In genomic region chr19:3712663-3713531, GRCh38 we compare ENCODE assay signal across 15 cellular contexts. TPM values are rescaled to one million over a fixed set of nuclear protein-coding genes. Genes with fewer than 3 reads are reported as not detected.
DNase-seq lines count a peak whose midpoint lies in the region; ATAC-seq, FAIRE-seq and TF ChIP-seq lines count a peak whose summit lies in the region.
"Had no signal": no experiment of that assay in that cellular context is flagged by ENCODE, and none has a peak within 500 bp of the region (broad histone marks: within the 10 kb centered on the region; RNA-seq: fewer than 3 reads in every experiment).

No MANE protein-coding gene starts in this region.

- no peak for ATAC-seq in GM21737 (IDR thresholded peaks at IDR 0.05; ENCODE audit: unreplicated experiment)

- TF ChIP-seq CTCF in bronchial epithelial cell (IDR thresholded peaks at IDR 0.05; ENCODE audit: insufficient read depth, low read length, severe bottlenecking): no peak

- H3K4me3 ChIP-seq in bronchial epithelial cell (ENCODE audit: low read depth, low read length): no peak overlapping the region

- DNase-seq in NCI-H345 (lab: John Stamatoyannopoulos, UW) (peak; percentile 34), NCI-H345 treated with DMSO at 0.1 percent for 48 hours (lab: John Stamatoyannopoulos, UW; ENCODE audit: unreplicated experiment) (no peak), bronchial epithelial cell (ENCODE audit: low read depth) (no peak), mucosa of gallbladder (ENCODE audit: low spot score) (peak; percentile 54), ureter (ENCODE audit: low spot score) (peak; percentile 60), NCI-H2029 treated with DMSO at 0.1 percent for 48 hours (lab: John Stamatoyannopoulos, UW) (no peak)
- DNase-seq in activated CD4-positive, alpha-beta T cell treated with anti-CD3 and anti-CD28 coated beads, Interleukin-2, amount 50 U/mL, for 48 hours: no peak
- DNase-seq: activated CD4-positive, alpha-beta T cell treated with anti-CD3 and anti-CD28 coated beads for 48 hours; HFFc6; NCI-H1436 treated with DMSO at 0.1 percent for 48 hours; NK-92 treated with Interleukin-12 subunit alpha and Interleukin-12 subunit beta, amount 100 ng/mL, for 24 hours had no signal

- H3K36me3 ChIP-seq in bronchial epithelial cell (ENCODE audit: control insufficient read depth, insufficient read depth, low read length): no peaks in the 10 kb centered on the region

- peak; percentile 40 for FAIRE-seq in bronchial epithelial cell (lab: Jason Lieb, UNC)
- FAIRE-seq: A204.1 had no signal

- peaks cover 3% of the 10 kb centered on the region for H3K27me3 ChIP-seq in bronchial epithelial cell (ENCODE audit: control insufficient read depth, insufficient read depth, low read length)

RNA-seq across cellular contexts. Expression of gene TJP3, which starts 4.7 kb away (rescaled TPM):
- total RNA-seq in bronchial epithelial cell (2.1 and 5.0 TPM in 2 replicates), mucosa of gallbladder (141 TPM), ureter (59.7 TPM)
- total RNA-seq: HFFc6 had no signal

RNA-seq across cellular contexts. Expression of gene PIP5K1C, which starts 12.6 kb away (rescaled TPM):
- total RNA-seq in bronchial epithelial cell (6.3 and 6.9 TPM in 2 replicates), mucosa of gallbladder (72.9 TPM), ureter (58.1 TPM)

RNA-seq across cellular contexts. Expression of gene APBA3, which starts 48.6 kb away (rescaled TPM):
- total RNA-seq in bronchial epithelial cell (11.3 and 17.8 TPM in 2 replicates), mucosa of gallbladder (32.8 TPM), ureter (15.6 TPM)

RNA-seq across cellular contexts. Expression of gene MRPL54, which starts 49.6 kb away (rescaled TPM):
- total RNA-seq in bronchial epithelial cell: 84.8 and 87.3 TPM in 2 replicates
- total RNA-seq in mucosa of gallbladder: 57.5 TPM
- total RNA-seq in ureter: 51.7 TPM

RNA-seq across cellular contexts. Expression of gene RAX2, which starts 59.1 kb away (rescaled TPM):
- total RNA-seq in bronchial epithelial cell: not detected in 2 replicates
- not detected for total RNA-seq in mucosa of gallbladder
- total RNA-seq in ureter: not detected
- total RNA-seq: activated T-helper 2 cell treated with anti-CD3 and anti-CD28 coated beads, Interferon-gamma antibody, Interleukin-2, Interleukin-4, amounts not matched to agents 10 μg/mL and 5 μg/mL and 100 μg/mL, durations not matched to agents 14 hours and 24 hours and 36 hours; HFFc6; renal cortical epithelial cell had no signal

Comparison
In these comparisons a context has a peak if more than half of its experiments do, and no peak if none do; other contexts are left out.
1. DNase-seq: peak in NCI-H345 (single experiment), mucosa of gallbladder (single experiment) and ureter (single experiment); none in NCI-H345 treated with DMSO at 0.1 percent for 48 hours (single experiment), bronchial epithelial cell (single experiment), activated CD4-positive, alpha-beta T cell treated with anti-CD3 and anti-CD28 coated beads, Interleukin-2, amount 50 U/mL, for 48 hours (0 of 2) and NCI-H2029 treated with DMSO at 0.1 percent for 48 hours (single experiment).
2. RNA of gene TJP3, which starts 4.7 kb away (total RNA-seq): 141 TPM in mucosa of gallbladder (single experiment) and 59.7 TPM in ureter (single experiment); 2.1 to 5.0 TPM in bronchial epithelial cell; every median in the first group is over 10 times any median in the second.